In genomic region chr10:21364196-21365114, GRCh38 we compare ENCODE assay signal across 1 cellular context.
TF ChIP-seq lines count a peak whose summit lies in the region.

No MANE protein-coding gene starts in this region.

TF ChIP-seq in HCT116, 20 proteins besides CTCF, POLR2A, EP300 and RAD21 (continued from another document):
- no peak for TF ChIP-seq ELF1 (IDR thresholded peaks at IDR 0.05; ENCODE audit: borderline replicate concordance, low read depth)
